21 cellular contexts compared by ENCODE assay signal in genomic region chr9:2641033-2641432, GRCh38.
"Had no signal": no experiment of that assay in that cellular context is flagged by ENCODE, and none has a peak within 500 bp of the region (broad histone marks: within the 10 kb centered on the region; RNA-seq: fewer than 3 reads in every experiment).

No MANE protein-coding gene starts in this region.

- H3K27me3 ChIP-seq: MG63 had no signal

- FAIRE-seq: RCC 7860 had no signal

- H3K9me3 ChIP-seq: MG63, SK-N-SH had no signal

- H3K36me3 ChIP-seq: MG63 had no signal

- H3K4me3 ChIP-seq: MG63 had no signal

- DNase-seq: IMR-90, Karpas-422, KG1, MG63, NCI-H1092, NCI-H1105 treated with DMSO at 0.1 percent for 48 hours, NCI-H1436, NCI-H187, NCI-H2029, NCI-H2081 treated with DMSO at 0.1 percent for 48 hours, NCI-H2171, NCI-H226, NCI-H446, NCI-H510A, NCI-H524 treated with DMSO at 0.1 percent for 48 hours, NCI-H69, NCI-H774, RPMI8226, SHP77, SK-N-SH had no signal
